ENCODE assay signal across 22 cellular contexts in the genomic region with DNA sequence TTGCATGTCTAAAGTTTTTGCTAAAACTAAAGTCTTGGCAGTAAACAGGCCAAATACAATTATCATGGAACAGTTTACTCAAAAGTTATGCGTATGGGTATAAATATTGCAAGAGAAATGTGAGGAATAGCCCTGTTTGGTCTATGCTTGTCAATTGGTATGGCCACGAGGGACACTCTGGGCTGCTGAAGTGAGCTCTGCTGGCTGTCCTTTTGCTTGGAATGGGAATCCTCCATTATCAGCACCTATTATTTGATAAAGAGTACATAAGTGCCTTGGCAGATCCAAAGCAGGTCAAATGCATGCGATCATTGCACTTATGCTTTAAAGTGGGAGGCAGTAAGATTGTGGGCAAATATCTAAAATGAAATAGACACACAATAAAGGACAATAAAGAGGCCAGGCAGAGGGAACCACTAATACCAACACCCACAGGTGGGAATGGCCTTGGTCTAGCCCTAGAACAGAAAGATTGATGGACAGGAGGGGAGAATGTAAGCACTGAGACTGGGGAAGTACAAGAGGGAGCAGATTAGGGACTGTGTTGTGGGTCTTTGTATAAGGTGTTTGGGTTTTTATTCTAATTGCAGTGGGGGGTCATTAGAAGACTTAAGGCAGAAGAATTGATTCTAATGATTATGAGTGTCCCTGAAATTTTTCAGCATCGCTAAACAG.
DNase-seq lines count a peak whose midpoint lies in the region; ATAC-seq and TF ChIP-seq lines count a peak whose summit lies in the region.
"Had no signal": no experiment of that assay in that cellular context is flagged by ENCODE, and none has a peak within 500 bp of the region (broad histone marks: within the 10 kb centered on the region; RNA-seq: fewer than 3 reads in every experiment).

No MANE protein-coding gene starts in this region.

- no peak overlapping the region for H3K4me3 ChIP-seq in hepatocyte
- H3K4me3 ChIP-seq: BLaER1 treated with 17β-estradiol and CSF1 and Interleukin-3, amounts not matched to agents 10 nM and 100 nM; GM23248; K562; MG63; Peyer's patch; SJSA1 had no signal

- H3K27ac ChIP-seq in hepatocyte = no peak overlapping the region
- H3K27ac ChIP-seq: 22Rv1; BLaER1 treated with 17β-estradiol and CSF1 and Interleukin-3, amounts not matched to agents 10 nM and 100 nM; GM23248; Peyer's patch; SJSA1 had no signal

- DNase-seq in NCI-H2029 treated with DMSO at 0.1 percent for 48 hours (lab: John Stamatoyannopoulos, UW) = peak; percentile 44
- no peak for DNase-seq in NCI-H2029 (lab: John Stamatoyannopoulos, UW)
- DNase-seq in NCI-H2227 treated with DMSO at 0.1 percent for 48 hours (lab: John Stamatoyannopoulos, UW) = peak; percentile 71
- DNase-seq in left cardiac atrium = no peak
- no peak for DNase-seq in neural crest cell (ENCODE audit: low read depth, low spot score)
- no peak for DNase-seq in hepatocyte (ENCODE audit: low spot score)
- no peak for DNase-seq in central memory CD4-positive, alpha-beta T cell
- DNase-seq in NCI-H1105 treated with DMSO at 0.1 percent for 48 hours (lab: John Stamatoyannopoulos, UW) = no peak
- DNase-seq: ACHN; GM23248; H9; HFFc6; MG63; NCI-H1436 treated with DMSO at 0.1 percent for 48 hours; NCI-H2081; NCI-H510A; NK-92 treated with Interleukin-12 subunit alpha and Interleukin-12 subunit beta, amount 100 ng/mL, for 24 hours; Peyer's patch had no signal

- no peaks in the 10 kb centered on the region for H3K9me3 ChIP-seq in hepatocyte (ENCODE audit: low read depth)
- H3K9me3 ChIP-seq: BLaER1 treated with 17β-estradiol and CSF1 and Interleukin-3, amounts not matched to agents 10 nM and 100 nM; MG63; Peyer's patch; SJSA1 had no signal

- intact Hi-C loops in left cardiac atrium (cut with DNase I) = no loop called here

- peak overlapping the region; percentile 13 for H3K27ac Mint-ChIP-seq in neural crest cell (ENCODE audit: unreplicated experiment)
- H3K27ac Mint-ChIP-seq: H9, HFFc6 had no signal

- no peak overlapping the region for H2AFZ ChIP-seq in hepatocyte
- H2AFZ ChIP-seq: GM23248 had no signal

- peaks cover 4% of the 10 kb centered on the region for H3K4me1 Mint-ChIP-seq in neural crest cell

- peaks cover 3% of the 10 kb centered on the region for H3K4me1 ChIP-seq in hepatocyte (ENCODE audit: insufficient read depth)
- H3K4me1 ChIP-seq: Peyer's patch, SJSA1 had no signal

- TF ChIP-seq CTCF in neural crest cell (conservative IDR thresholded peaks at IDR 0.05) (no peak), hepatocyte (IDR thresholded peaks at IDR 0.05; ENCODE audit: poor library complexity) (no peak)

- no peaks in the 10 kb centered on the region for H3K27me3 Mint-ChIP-seq in neural crest cell (ENCODE audit: low read depth)

- no peaks in the 10 kb centered on the region for H3K9me2 ChIP-seq in hepatocyte (replicated peaks; ENCODE audit: insufficient read depth)

- no peak overlapping the region for H3K4me3 Mint-ChIP-seq in neural crest cell
- H3K4me3 Mint-ChIP-seq: H9, HFFc6 had no signal

- WGBS in hepatocyte (ENCODE audit: low lambda C conversion rate, missing lambda C conversion rate) = 86% methylated on average over 4 of the region's 4 CpGs

- H3K79me2 ChIP-seq in hepatocyte = peaks cover 6% of the 10 kb centered on the region

- no peaks in the 10 kb centered on the region for H3K9me3 Mint-ChIP-seq in neural crest cell
- H3K9me3 Mint-ChIP-seq: H9, HFFc6 had no signal

- H3K27me3 ChIP-seq in hepatocyte = no peaks in the 10 kb centered on the region
- H3K27me3 ChIP-seq: BLaER1 treated with 17β-estradiol and CSF1 and Interleukin-3, amounts not matched to agents 10 nM and 100 nM; MG63; Peyer's patch; SJSA1 had no signal

- ATAC-seq in left cardiac atrium = peak; percentile 53 to 73
- ATAC-seq: K562 had no signal

- no peaks in the 10 kb centered on the region for H3K36me3 ChIP-seq in hepatocyte (replicated peaks; ENCODE audit: insufficient read depth, low read depth)
- H3K36me3 ChIP-seq: MG63, Peyer's patch, SJSA1 had no signal

- no peaks in the 10 kb centered on the region for H3K36me3 Mint-ChIP-seq in neural crest cell (ENCODE audit: low read depth)

- H4K20me1 ChIP-seq in hepatocyte (ENCODE audit: insufficient read depth, poor library complexity, severe bottlenecking) = no peaks in the 10 kb centered on the region

- H3K4me2 ChIP-seq in hepatocyte = no peak overlapping the region
- H3K4me2 ChIP-seq: BLaER1 treated with 17β-estradiol and CSF1 and Interleukin-3, amounts not matched to agents 10 nM and 100 nM had no signal

Comparison
In these comparisons a context has a peak if more than half of its experiments do, and no peak if none do; other contexts are left out.
1. DNase-seq: peak in NCI-H2029 treated with DMSO at 0.1 percent for 48 hours (single experiment) and NCI-H2227 treated with DMSO at 0.1 percent for 48 hours (single experiment); none in NCI-H2029 (single experiment), left cardiac atrium (single experiment), neural crest cell (single experiment), hepatocyte (single experiment), central memory CD4-positive, alpha-beta T cell (single experiment) and NCI-H1105 treated with DMSO at 0.1 percent for 48 hours (single experiment).